In genomic region chrX:123739474-123739873, GRCh38 we compare ENCODE assay signal across 24 cellular contexts.
"Had no signal": no experiment of that assay in that cellular context is flagged by ENCODE, and none has a peak within 500 bp of the region (broad histone marks: within the 10 kb centered on the region; RNA-seq: fewer than 3 reads in every experiment).

No MANE protein-coding gene starts in this region.

- H3K9me3 Mint-ChIP-seq: central memory CD8-positive, alpha-beta T cell; dendritic cell treated with granulocyte-macrophage colony-stimulating factor and Interleukin-4, amounts not matched to agents 40 ng/mL and 50 ng/mL, for 4 days; effector memory CD8-positive, alpha-beta T cell had no signal

- H3K27me3 Mint-ChIP-seq: central memory CD8-positive, alpha-beta T cell; dendritic cell treated with granulocyte-macrophage colony-stimulating factor and Interleukin-4, amounts not matched to agents 40 ng/mL and 50 ng/mL, for 4 days; effector memory CD8-positive, alpha-beta T cell had no signal

- H3K36me3 ChIP-seq: colonic mucosa, esophagus squamous epithelium, gastroesophageal sphincter, heart left ventricle, left ventricle myocardium inferior, lower lobe of right lung had no signal

- FAIRE-seq: islet of Langerhans, keratinocyte had no signal

- H3K27ac ChIP-seq: colonic mucosa, epithelial cell of prostate, esophagus squamous epithelium, foreskin keratinocyte, heart left ventricle, hepatocyte, left ventricle myocardium inferior, lower lobe of right lung had no signal

- H3K36me3 Mint-ChIP-seq: mesothelial cell of epicardium had no signal

- H3K9me3 ChIP-seq: colonic mucosa, esophagus squamous epithelium, gastroesophageal sphincter, heart left ventricle, left ventricle myocardium inferior, lower lobe of right lung, mucosa of descending colon had no signal

- DNase-seq: cerebellar nuclear complex; colonic mucosa; cortex of kidney; effector CD8-positive, alpha-beta T cell; effector memory CD8-positive, alpha-beta T cell; endodermal cell; erythroblast; esophagus squamous epithelium; foreskin keratinocyte; heart left ventricle; left cardiac atrium; left ventricle myocardium inferior; lower lobe of right lung; mesenchymal stem cell; mucosa of descending colon had no signal

- H3K4me1 ChIP-seq: colonic mucosa, esophagus squamous epithelium, foreskin keratinocyte, gastroesophageal sphincter, heart left ventricle, left ventricle myocardium inferior, lower lobe of right lung had no signal

- H3K4me3 Mint-ChIP-seq: central memory CD8-positive, alpha-beta T cell; dendritic cell treated with granulocyte-macrophage colony-stimulating factor and Interleukin-4, amounts not matched to agents 40 ng/mL and 50 ng/mL, for 4 days; effector memory CD8-positive, alpha-beta T cell; endodermal cell; mesothelial cell of epicardium had no signal

- H3K4me3 ChIP-seq: colonic mucosa, esophagus squamous epithelium, gastroesophageal sphincter, heart left ventricle, hepatocyte, left ventricle myocardium inferior, lower lobe of right lung, mucosa of descending colon had no signal

- H3K27ac Mint-ChIP-seq: dendritic cell treated with granulocyte-macrophage colony-stimulating factor and Interleukin-4, amounts not matched to agents 40 ng/mL and 50 ng/mL, for 4 days; effector memory CD8-positive, alpha-beta T cell; endodermal cell; mesothelial cell of epicardium had no signal

- ATAC-seq: effector memory CD8-positive, alpha-beta T cell; esophagus mucosa; gastroesophageal sphincter; heart left ventricle; left cardiac atrium; lower lobe of right lung; mucosa of descending colon had no signal

- H3K27me3 ChIP-seq: colonic mucosa, esophagus squamous epithelium, foreskin keratinocyte, gastroesophageal sphincter, heart left ventricle, hepatocyte had no signal
